In genomic region chr17:5210853-5211252, GRCh38 we compare ENCODE assay signal across 1 cellular context.
TF ChIP-seq lines count a peak whose summit lies in the region.

No MANE protein-coding gene starts in this region.

TF ChIP-seq in GM23338, 12 proteins besides CTCF, POLR2A, EP300 and RAD21 (continued from another document):
- TF ChIP-seq ZNF462 (CRISPR knock-in tag; IDR thresholded peaks at IDR 0.05) (no peak), CREB1 (CRISPR knock-in tag; IDR thresholded peaks at IDR 0.05; ENCODE audit: low read depth) (no peak), EZH2 (IDR thresholded peaks at IDR 0.05; ENCODE audit: low read depth, unreplicated experiment) (no peak), NANOG (IDR thresholded peaks at IDR 0.05; ENCODE audit: borderline replicate concordance) (no peak), POLR2AphosphoS5 (IDR thresholded peaks at IDR 0.05; ENCODE audit: low read depth) (no peak), JUNB (IDR thresholded peaks at IDR 0.05; ENCODE audit: unreplicated experiment) (no peak), REST (IDR thresholded peaks at IDR 0.05; ENCODE audit: unreplicated experiment) (no peak), ZNF331 (CRISPR knock-in tag; IDR thresholded peaks at IDR 0.05; ENCODE audit: low read depth) (no peak)
